28 cellular contexts compared by ENCODE assay signal in genomic region chr13:19052931-19053330, GRCh38.
"Had no signal": no experiment of that assay in that cellular context is flagged by ENCODE, and none has a peak within 500 bp of the region (broad histone marks: within the 10 kb centered on the region; RNA-seq: fewer than 3 reads in every experiment).

No MANE protein-coding gene starts in this region.

- H3K27ac ChIP-seq: stomach, suprapubic skin, testis, thoracic aorta, thyroid gland, tibial artery, tibial nerve, transverse colon, upper lobe of left lung, upper lobe of right lung, uterus, vagina had no signal

- H3K4me3 ChIP-seq: stomach, suprapubic skin, testis, thoracic aorta, thyroid gland, tibial artery, tibial nerve, transverse colon, upper lobe of left lung, upper lobe of right lung, uterus, vagina had no signal

- ATAC-seq: stimulated activated effector memory CD8-positive, alpha-beta T cell treated with anti-CD3 and anti-CD28 coated beads, Interleukin-12 subunit alpha, Interleukin-12 subunit beta, amount 100 ng/mL, for 72 hours; stimulated activated memory B cell treated with anti-CD40 and anti-IgM and Interleukin-4, amounts not matched to agents 10 μg/mL and 1 μg/mL and 100 μg/mL, for 72 hours; stimulated activated naive B cell treated with anti-CD40 and anti-IgM and Interleukin-4, amounts not matched to agents 10 μg/mL and 1 μg/mL and 100 μg/mL, for 72 hours; stimulated activated naive CD8-positive, alpha-beta T cell treated with anti-CD3 and anti-CD28 coated beads, Interleukin-15, amount 100 ng/mL, for 72 hours; stimulated activated naive CD8-positive, alpha-beta T cell treated with anti-CD3 and anti-CD28 coated beads, Interleukin-15, Interleukin-2, amounts not matched to agents 100 U/mL and 50 U/mL, for 24 hours; upper lobe of right lung had no signal

- H3K9me3 ChIP-seq: suprapubic skin, testis, thoracic aorta, thyroid gland, tibial artery, upper lobe of right lung, uterus, vagina had no signal

- H3K27ac Mint-ChIP-seq: stimulated activated effector memory CD8-positive, alpha-beta T cell treated with anti-CD3 and anti-CD28 coated beads, Interleukin-12 subunit alpha, Interleukin-12 subunit beta, amount 100 ng/mL, for 72 hours; stimulated activated memory B cell treated with anti-CD40 and anti-IgM and Interleukin-4, amounts not matched to agents 10 μg/mL and 1 μg/mL and 100 μg/mL, for 72 hours; stimulated activated naive B cell treated with anti-CD40 and anti-IgM and Interleukin-4, amounts not matched to agents 10 μg/mL and 1 μg/mL and 100 μg/mL, for 72 hours; stimulated activated naive CD8-positive, alpha-beta T cell treated with anti-CD3 and anti-CD28 coated beads, Interleukin-15, amount 100 ng/mL, for 72 hours; stimulated activated naive CD8-positive, alpha-beta T cell treated with anti-CD3 and anti-CD28 coated beads, Interleukin-15, Interleukin-2, amounts not matched to agents 100 ng/mL and 50 ng/mL, for 24 hours; type B pancreatic cell had no signal

- H3K36me3 ChIP-seq: stomach, suprapubic skin, thoracic aorta, thyroid gland, tibial artery, tibial nerve, transverse colon, upper lobe of left lung, upper lobe of right lung, uterus, vagina had no signal

- H3K4me1 Mint-ChIP-seq: stimulated activated effector memory CD8-positive, alpha-beta T cell treated with anti-CD3 and anti-CD28 coated beads, Interleukin-12 subunit alpha, Interleukin-12 subunit beta, amount 100 ng/mL, for 72 hours; stimulated activated memory B cell treated with anti-CD40 and anti-IgM and Interleukin-4, amounts not matched to agents 10 μg/mL and 1 μg/mL and 100 μg/mL, for 72 hours; stimulated activated naive B cell treated with anti-CD40 and anti-IgM and Interleukin-4, amounts not matched to agents 10 μg/mL and 1 μg/mL and 100 μg/mL, for 72 hours; stimulated activated naive CD8-positive, alpha-beta T cell treated with anti-CD3 and anti-CD28 coated beads, Interleukin-15, amount 100 ng/mL, for 72 hours had no signal

- H3K27me3 Mint-ChIP-seq: stimulated activated memory B cell treated with anti-CD40 and anti-IgM and Interleukin-4, amounts not matched to agents 10 μg/mL and 1 μg/mL and 100 μg/mL, for 72 hours; stimulated activated naive B cell treated with anti-CD40 and anti-IgM and Interleukin-4, amounts not matched to agents 10 μg/mL and 1 μg/mL and 100 μg/mL, for 72 hours; stimulated activated naive CD8-positive, alpha-beta T cell treated with anti-CD3 and anti-CD28 coated beads, Interleukin-15, amount 100 ng/mL, for 72 hours; stimulated activated naive CD8-positive, alpha-beta T cell treated with anti-CD3 and anti-CD28 coated beads, Interleukin-15, Interleukin-2, amounts not matched to agents 100 ng/mL and 50 ng/mL, for 24 hours; type B pancreatic cell had no signal

- H3K4me1 ChIP-seq: stomach, suprapubic skin, testis, thyroid gland, tibial artery, tibial nerve, transverse colon, upper lobe of left lung, upper lobe of right lung, uterus, vagina had no signal

- H3K27me3 ChIP-seq: stomach, suprapubic skin, testis, thyroid gland, tibial artery, tibial nerve, transverse colon, upper lobe of left lung, upper lobe of right lung, uterus, vagina had no signal

- DNase-seq: stimulated activated CD4-positive, alpha-beta T cell treated with anti-CD3 and anti-CD28 coated beads, Interleukin-2, amount 100 ng/mL, for 48 hours; stimulated activated CD4-positive, alpha-beta T cell treated with anti-CD3 and anti-CD28 coated beads, Interleukin-4, amount 100 ng/mL, for 1 hour; stimulated activated CD4-positive, alpha-beta T cell treated with anti-CD3 and anti-CD28 coated beads, Interleukin-4, amount 100 ng/mL, for 24 hours; stimulated activated CD4-positive, alpha-beta T cell treated with anti-CD3 and anti-CD28 coated beads, Interleukin-4, amount 100 ng/mL, for 4 hours; stimulated activated CD8-positive, alpha-beta memory T cell treated with anti-CD3 and anti-CD28 coated beads, Interleukin-4, amount 100 ng/mL, for 48 hours; stimulated activated naive B cell treated with anti-CD40 and anti-IgM and Interleukin-4, amounts not matched to agents 10 μg/mL and 1 μg/mL and 100 μg/mL, for 72 hours; stimulated activated naive CD4-positive, alpha-beta T cell; stimulated activated naive CD4-positive, alpha-beta T cell treated with Interleukin-2 at 50 U/mL for 16 hours; stimulated activated naive CD8-positive, alpha-beta T cell treated with anti-CD3 and anti-CD28 coated beads, Interleukin-15, amount 100 ng/mL, for 72 hours; stimulated activated naive CD8-positive, alpha-beta T cell treated with anti-CD3 and anti-CD28 coated beads, Interleukin-15, Interleukin-2, amounts not matched to agents 100 U/mL and 50 U/mL, for 24 hours; stomach; substantia nigra; testis; thyroid gland; tibial artery; transverse colon; trophoblast cell; upper lobe of right lung; uterus had no signal

- H3K4me3 Mint-ChIP-seq: stimulated activated effector memory CD8-positive, alpha-beta T cell treated with anti-CD3 and anti-CD28 coated beads, Interleukin-12 subunit alpha, Interleukin-12 subunit beta, amount 100 ng/mL, for 72 hours; stimulated activated memory B cell treated with anti-CD40 and anti-IgM and Interleukin-4, amounts not matched to agents 10 μg/mL and 1 μg/mL and 100 μg/mL, for 72 hours; stimulated activated naive B cell treated with anti-CD40 and anti-IgM and Interleukin-4, amounts not matched to agents 10 μg/mL and 1 μg/mL and 100 μg/mL, for 72 hours; stimulated activated naive CD8-positive, alpha-beta T cell treated with anti-CD3 and anti-CD28 coated beads, Interleukin-15, amount 100 ng/mL, for 72 hours; stimulated activated naive CD8-positive, alpha-beta T cell treated with anti-CD3 and anti-CD28 coated beads, Interleukin-15, Interleukin-2, amounts not matched to agents 100 ng/mL and 50 ng/mL, for 24 hours; type B pancreatic cell had no signal

- H3K36me3 Mint-ChIP-seq: stimulated activated effector memory CD8-positive, alpha-beta T cell treated with anti-CD3 and anti-CD28 coated beads, Interleukin-12 subunit alpha, Interleukin-12 subunit beta, amount 100 ng/mL, for 72 hours; stimulated activated memory B cell treated with anti-CD40 and anti-IgM and Interleukin-4, amounts not matched to agents 10 μg/mL and 1 μg/mL and 100 μg/mL, for 72 hours; stimulated activated naive B cell treated with anti-CD40 and anti-IgM and Interleukin-4, amounts not matched to agents 10 μg/mL and 1 μg/mL and 100 μg/mL, for 72 hours; type B pancreatic cell had no signal
